In the genomic region with DNA sequence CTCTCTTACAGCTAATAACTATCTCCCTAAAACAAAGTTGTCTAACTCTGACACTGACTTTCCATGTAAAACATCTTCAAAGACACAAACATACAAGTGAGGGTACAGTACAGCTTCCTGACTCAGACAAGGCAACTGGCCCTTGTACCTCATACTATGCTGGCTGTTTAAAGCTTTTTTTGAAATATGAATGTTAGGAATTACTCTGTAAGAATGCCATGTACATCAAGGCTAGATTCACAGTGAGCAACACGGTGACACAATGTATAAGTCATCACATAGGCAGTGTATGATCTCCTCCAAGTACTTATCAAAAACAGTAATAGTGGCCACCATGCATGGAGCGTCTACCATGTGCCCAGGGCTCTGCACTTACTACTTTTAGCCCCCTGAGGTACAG, we compare ENCODE assay signal across 18 cellular contexts. TPM values are rescaled to one million over a fixed set of nuclear protein-coding genes. Genes with fewer than 3 reads are reported as not detected.
"Had no signal": no experiment of that assay in that cellular context is flagged by ENCODE, and none has a peak within 500 bp of the region (broad histone marks: within the 10 kb centered on the region; RNA-seq: fewer than 3 reads in every experiment).

No MANE protein-coding gene starts in this region.

- DNase-seq: activated CD4-positive, alpha-beta T cell treated with anti-CD3 and anti-CD28 coated beads, Interleukin-2, amount 50 U/mL, for 1 hour; activated CD4-positive, CD25-positive, alpha-beta regulatory T cell; activated effector memory CD4-positive, alpha-beta T cell treated with Interleukin-2 at 50 U/mL for 16 hours; aorta; effector memory CD4-positive, alpha-beta T cell; foreskin melanocyte; heart left ventricle; mucosa of descending colon; natural killer cell; nucleus accumbens; right cardiac atrium; stimulated activated naive B cell treated with anti-CD40 and anti-IgM and Interleukin-4, amounts not matched to agents 10 μg/mL and 1 μg/mL and 100 μg/mL, for 72 hours; upper lobe of right lung had no signal

- H3K4me1 ChIP-seq: heart left ventricle, upper lobe of right lung had no signal

- ATAC-seq: heart left ventricle; mucosa of descending colon; natural killer cell; right cardiac atrium; stimulated activated naive B cell treated with anti-CD40 and anti-IgM and Interleukin-4, amounts not matched to agents 10 μg/mL and 1 μg/mL and 100 μg/mL, for 72 hours; upper lobe of right lung had no signal

- FAIRE-seq: islet of Langerhans had no signal

- H3K4me3 ChIP-seq: heart left ventricle, mucosa of descending colon, smooth muscle cell, upper lobe of right lung had no signal

- H3K27ac ChIP-seq: heart left ventricle, upper lobe of right lung had no signal

- H3K9me3 ChIP-seq: heart left ventricle, mucosa of descending colon, upper lobe of right lung had no signal

- H3K27me3 ChIP-seq: heart left ventricle, upper lobe of right lung had no signal

RNA-seq across cellular contexts. Expression of gene THRSP, which starts 47.2 kb away (rescaled TPM):
- total RNA-seq: epithelial cell of proximal tubule, lung microvascular endothelial cell, natural killer cell, progenitor cell of endocrine pancreas, smooth muscle cell, upper lobe of right lung had no signal
- polyA plus RNA-seq: smooth muscle cell had no signal
